ENCODE assay signal across 19 cellular contexts in genomic region chr6:91653324-91653723, GRCh38.
"Had no signal": no experiment of that assay in that cellular context is flagged by ENCODE, and none has a peak within 500 bp of the region (broad histone marks: within the 10 kb centered on the region; RNA-seq: fewer than 3 reads in every experiment).

No MANE protein-coding gene starts in this region.

- H3K4me3 ChIP-seq: gastrocnemius medialis, heart left ventricle, lung, spleen, thoracic aorta, upper lobe of right lung had no signal

- H3K4me1 Mint-ChIP-seq: stimulated activated memory B cell treated with anti-CD40 and anti-IgM and Interleukin-4, amounts not matched to agents 10 μg/mL and 1 μg/mL and 100 μg/mL, for 72 hours had no signal

- H3K9me3 Mint-ChIP-seq: activated T-helper 1 cell treated with anti-CD3 and anti-CD28 coated beads, Interleukin-12 subunit alpha, Interleukin-12 subunit beta, Interleukin-2, Interleukin-4 antibody, amounts not matched to agents 30 ng/mL and 10 ng/mL and 1 ng/mL, durations not matched to agents 14 hours and 24 hours and 36 hours; stimulated activated memory B cell treated with anti-CD40 and anti-IgM and Interleukin-4, amounts not matched to agents 10 μg/mL and 1 μg/mL and 100 μg/mL, for 72 hours had no signal

- H3K27me3 Mint-ChIP-seq: activated naive CD8-positive, alpha-beta T cell; dendritic cell treated with granulocyte-macrophage colony-stimulating factor and Interleukin-4, amounts not matched to agents 40 ng/mL and 50 ng/mL, for 4 days; natural killer cell treated with Interleukin-12 subunit alpha and Interleukin-12 subunit beta and Interleukin-15 and Interleukin-18, amount 100 ng/mL, for 72 hours; stimulated activated memory B cell treated with anti-CD40 and anti-IgM and Interleukin-4, amounts not matched to agents 10 μg/mL and 1 μg/mL and 100 μg/mL, for 72 hours had no signal

- H3K4me1 ChIP-seq: gastrocnemius medialis, spleen, upper lobe of right lung had no signal

- H3K27me3 ChIP-seq: gastrocnemius medialis, heart left ventricle, spleen, upper lobe of right lung had no signal

- H3K9me3 ChIP-seq: gastrocnemius medialis, heart left ventricle, thoracic aorta, upper lobe of right lung had no signal

- H3K36me3 Mint-ChIP-seq: activated naive CD8-positive, alpha-beta T cell; natural killer cell treated with Interleukin-12 subunit alpha and Interleukin-12 subunit beta and Interleukin-15 and Interleukin-18, amount 100 ng/mL, for 72 hours; stimulated activated memory B cell treated with anti-CD40 and anti-IgM and Interleukin-4, amounts not matched to agents 10 μg/mL and 1 μg/mL and 100 μg/mL, for 72 hours had no signal

- H3K36me3 ChIP-seq: gastrocnemius medialis, heart left ventricle, spleen, thoracic aorta, upper lobe of right lung had no signal

- DNase-seq: activated CD4-positive, alpha-beta T cell treated with anti-CD3 and anti-CD28 coated beads, Interleukin-2, amount 50 U/mL, for 48 hours; activated gamma-delta T cell treated with Interleukin-2 at 50 U/mL for 16 hours; effector CD8-positive, alpha-beta T cell; gastrocnemius medialis; heart left ventricle; kidney; occipital lobe; posterior cingulate gyrus; spleen; stimulated activated CD4-positive, alpha-beta T cell treated with anti-CD3 and anti-CD28 coated beads, Interleukin-4, amount 100 ng/mL, for 4 hours; upper lobe of right lung had no signal

- H3K4me3 Mint-ChIP-seq: activated naive CD8-positive, alpha-beta T cell; activated T-helper 1 cell treated with anti-CD3 and anti-CD28 coated beads, Interleukin-12 subunit alpha, Interleukin-12 subunit beta, Interleukin-2, Interleukin-4 antibody, amounts not matched to agents 30 ng/mL and 10 ng/mL and 1 ng/mL, durations not matched to agents 14 hours and 24 hours and 36 hours; dendritic cell treated with granulocyte-macrophage colony-stimulating factor and Interleukin-4, amounts not matched to agents 40 ng/mL and 50 ng/mL, for 4 days; natural killer cell treated with Interleukin-12 subunit alpha and Interleukin-12 subunit beta and Interleukin-15 and Interleukin-18, amount 100 ng/mL, for 72 hours; stimulated activated memory B cell treated with anti-CD40 and anti-IgM and Interleukin-4, amounts not matched to agents 10 μg/mL and 1 μg/mL and 100 μg/mL, for 72 hours had no signal

- H3K27ac ChIP-seq: gastrocnemius medialis, heart left ventricle, spleen, thoracic aorta, upper lobe of right lung had no signal

- ATAC-seq: esophagus mucosa; gastrocnemius medialis; heart left ventricle; natural killer cell treated with Interleukin-12 subunit alpha and Interleukin-12 subunit beta and Interleukin-15 and Interleukin-18, amount 100 ng/mL, for 72 hours; stimulated activated memory B cell treated with anti-CD40 and anti-IgM and Interleukin-4, amounts not matched to agents 10 μg/mL and 1 μg/mL and 100 μg/mL, for 72 hours; upper lobe of right lung had no signal

- H3K27ac Mint-ChIP-seq: activated naive CD8-positive, alpha-beta T cell; activated T-helper 1 cell treated with anti-CD3 and anti-CD28 coated beads, Interleukin-12 subunit alpha, Interleukin-12 subunit beta, Interleukin-2, Interleukin-4 antibody, amounts not matched to agents 30 ng/mL and 10 ng/mL and 1 ng/mL, durations not matched to agents 14 hours and 24 hours and 36 hours; dendritic cell treated with granulocyte-macrophage colony-stimulating factor and Interleukin-4, amounts not matched to agents 40 ng/mL and 50 ng/mL, for 4 days; natural killer cell treated with Interleukin-12 subunit alpha and Interleukin-12 subunit beta and Interleukin-15 and Interleukin-18, amount 100 ng/mL, for 72 hours; stimulated activated memory B cell treated with anti-CD40 and anti-IgM and Interleukin-4, amounts not matched to agents 10 μg/mL and 1 μg/mL and 100 μg/mL, for 72 hours had no signal
